20 cellular contexts compared by ENCODE assay signal in the genomic region with DNA sequence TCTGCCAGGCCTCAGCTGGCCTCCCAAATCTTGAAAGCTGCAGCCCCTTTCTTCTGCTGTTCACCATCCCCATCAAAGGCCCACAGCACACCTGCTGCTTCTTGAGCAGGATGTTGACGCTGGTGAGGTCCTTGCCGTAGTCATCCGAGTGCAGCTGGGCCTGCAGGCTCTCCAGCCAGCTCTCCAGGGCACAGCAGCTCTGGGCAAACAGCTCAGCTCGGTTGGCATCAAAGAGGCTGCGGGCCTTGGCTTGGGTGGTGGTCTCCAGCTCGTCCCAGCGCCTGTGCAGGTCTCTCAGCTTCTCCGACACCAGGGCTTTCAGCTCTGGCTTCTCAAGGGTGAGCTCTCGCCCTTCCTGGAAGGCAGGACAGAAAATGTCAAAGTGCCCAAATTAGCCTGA. TPM values are rescaled to one million over a fixed set of nuclear protein-coding genes. Genes with fewer than 3 reads are reported as not detected.
DNase-seq lines count a peak whose midpoint lies in the region; ATAC-seq, FAIRE-seq and TF ChIP-seq lines count a peak whose summit lies in the region.
"Had no signal": no experiment of that assay in that cellular context is flagged by ENCODE, and none has a peak within 500 bp of the region (broad histone marks: within the 10 kb centered on the region; RNA-seq: fewer than 3 reads in every experiment).

No MANE protein-coding gene starts in this region.

- FAIRE-seq in kidney (lab: Jason Lieb, UNC): no peak
- FAIRE-seq: A549, D721Med, GM12878, GM18507, HepG2, HTR-8/SVneo, K562 had no signal

- H3K9me3 ChIP-seq in DND-41 (ENCODE audit: insufficient read depth, low read length, severe bottlenecking) (no peaks in the 10 kb centered on the region), kidney (ENCODE audit: control insufficient read depth in 1 of 2, low read length in 2 of 2) (no peaks in the 10 kb centered on the region), thymus (ENCODE audit: control insufficient read depth) (no peaks in the 10 kb centered on the region)
- H3K9me3 ChIP-seq: BE2C had no signal

- peaks cover 4% of the 10 kb centered on the region for H3K4me1 ChIP-seq in DND-41 (ENCODE audit: insufficient read depth, low read length)
- H3K4me1 ChIP-seq in kidney (ENCODE audit: control insufficient read depth in 1 of 2, insufficient read depth in 1 of 2, low read depth in 1 of 2, low read length in 2 of 2): no peaks in the 10 kb centered on the region
- H3K4me1 ChIP-seq in thymus (ENCODE audit: control insufficient read depth, insufficient read depth, low read length): peaks cover 19% of the 10 kb centered on the region
- H3K4me1 ChIP-seq: BE2C had no signal

- H3K9ac ChIP-seq in DND-41 (ENCODE audit: low read depth, low read length) (no peak overlapping the region), kidney (ENCODE audit: low read length in 2 of 2) (no peak overlapping the region)

- no peaks in the 10 kb centered on the region for H3K79me2 ChIP-seq in DND-41 (ENCODE audit: insufficient read depth, low read length)

- H3K4me3 ChIP-seq in DND-41 (ENCODE audit: low read depth in 1 of 2, low read length in 2 of 2) (no peak overlapping the region), kidney (ENCODE audit: low read length in 2 of 2) (no peak overlapping the region), thymus (ENCODE audit: low read length) (no peak overlapping the region)
- no peak overlapping the region for H3K4me3 ChIP-seq in Jurkat, Clone E6-1 (ENCODE audit: low read length)
- H3K4me3 ChIP-seq: A549, GM12878, K562 had no signal

- H3K27me3 ChIP-seq in DND-41 (ENCODE audit: insufficient read depth, low read length, poor library complexity) (no peaks in the 10 kb centered on the region), thymus (ENCODE audit: control insufficient read depth, insufficient read depth) (no peaks in the 10 kb centered on the region)
- H3K27me3 ChIP-seq: BE2C had no signal

- TF ChIP-seq CTCF in DND-41 (IDR thresholded peaks at IDR 0.05; ENCODE audit: borderline replicate concordance, extremely low read depth, low read length, poor library complexity, severe bottlenecking) (no peak), kidney (IDR thresholded peaks at IDR 0.05; ENCODE audit: borderline replicate concordance, extremely low read depth, insufficient read depth) (no peak)

- intact Hi-C loops in kidney (cut with DNase I): no loop called here

- peak; percentile 47 for ATAC-seq in DND-41 (ENCODE audit: insufficient read depth, low read depth)
- ATAC-seq: A549; CD8-positive, alpha-beta T cell; GM12878; HepG2; K562 had no signal

- 54% methylated on average over 9 of the region's 9 CpGs for WGBS in thymus

- DNase-seq in DND-41: peak; percentile 38
- DNase-seq in Jurkat, Clone E6-1 (ENCODE audit: low read depth, low spot score): peak; percentile 72
- DNase-seq in kidney: peak; percentile 27
- DNase-seq in EL: no peak
- DNase-seq in OCI-M2 (lab: John Stamatoyannopoulos, UW; ENCODE audit: unreplicated experiment): no peak
- DNase-seq: BE2C; CD8-positive, alpha-beta T cell; COR-L47; DMS153; GOT3; H9 had no signal

- H3K27ac ChIP-seq in DND-41 (ENCODE audit: low read length) (no peak overlapping the region), kidney (ENCODE audit: low read depth in 2 of 2, low read length in 2 of 2) (no peak overlapping the region), thymus (ENCODE audit: low read depth) (peak overlapping the region; percentile 64)
- H3K27ac ChIP-seq: A549 had no signal

- no peak overlapping the region for H2AFZ ChIP-seq in DND-41 (ENCODE audit: low read depth, low read length)

- H3K36me3 ChIP-seq in DND-41 (ENCODE audit: insufficient read depth, low read length) (no peaks in the 10 kb centered on the region), kidney (ENCODE audit: control insufficient read depth in 1 of 2, insufficient read depth in 2 of 2, low read length in 2 of 2) (peaks cover 7 to 12% of the 10 kb centered on the region in 2 donors), thymus (ENCODE audit: control insufficient read depth, insufficient read depth) (no peaks in the 10 kb centered on the region)

- H4K20me1 ChIP-seq in DND-41 (ENCODE audit: insufficient read depth, low read length): 0 out of 2 replicates have a peak, but pooled peaks cover 5% of the 10 kb centered on the region

- no peak overlapping the region for H3K4me2 ChIP-seq in DND-41 (ENCODE audit: insufficient read depth, low read length)
- H3K4me2 ChIP-seq: A549 had no signal

RNA-seq across cellular contexts. Expression of gene RBM4B, which starts 18.5 kb away (rescaled TPM):
- 42.3 TPM for polyA plus RNA-seq in Jurkat, Clone E6-1 (2012; ENCODE audit: insufficient read depth, insufficient read length)
- total RNA-seq in kidney: 18.2 TPM
- polyA plus RNA-seq in kidney (ENCODE audit: insufficient read depth, low read depth, low replicate concordance) (20.8 TPM), thymus (17.9 TPM)

RNA-seq across cellular contexts. Expression of gene SPTBN2, which starts 32.8 kb away (rescaled TPM):
- 22.1 TPM for polyA plus RNA-seq in Jurkat, Clone E6-1 (2012; ENCODE audit: insufficient read depth, insufficient read length)
- 64.9 TPM for total RNA-seq in kidney
- polyA plus RNA-seq in kidney (ENCODE audit: insufficient read depth, low read depth, low replicate concordance) (69.8 TPM), thymus (8.5 TPM)
- total RNA-seq: CD8-positive, alpha-beta T cell had no signal
- polyA plus RNA-seq: CD14-positive monocyte had no signal

RNA-seq across cellular contexts. Expression of gene RBM4, which starts 57.7 kb away (rescaled TPM):
- 213 TPM for polyA plus RNA-seq in Jurkat, Clone E6-1 (2012; ENCODE audit: insufficient read depth, insufficient read length)
- total RNA-seq in kidney: 125 TPM
- 168 TPM for polyA plus RNA-seq in kidney (ENCODE audit: insufficient read depth, low read depth, low replicate concordance)
- 121 TPM for polyA plus RNA-seq in thymus

Comparison
In these comparisons a context has a peak if more than half of its experiments do, and no peak if none do; other contexts are left out.
1. DNase-seq: peak in DND-41 (single experiment), Jurkat, Clone E6-1 (single experiment) and kidney (single experiment); none in EL (single experiment) and OCI-M2 (single experiment).